ENCODE assay signal across 8 cellular contexts in the genomic region with DNA sequence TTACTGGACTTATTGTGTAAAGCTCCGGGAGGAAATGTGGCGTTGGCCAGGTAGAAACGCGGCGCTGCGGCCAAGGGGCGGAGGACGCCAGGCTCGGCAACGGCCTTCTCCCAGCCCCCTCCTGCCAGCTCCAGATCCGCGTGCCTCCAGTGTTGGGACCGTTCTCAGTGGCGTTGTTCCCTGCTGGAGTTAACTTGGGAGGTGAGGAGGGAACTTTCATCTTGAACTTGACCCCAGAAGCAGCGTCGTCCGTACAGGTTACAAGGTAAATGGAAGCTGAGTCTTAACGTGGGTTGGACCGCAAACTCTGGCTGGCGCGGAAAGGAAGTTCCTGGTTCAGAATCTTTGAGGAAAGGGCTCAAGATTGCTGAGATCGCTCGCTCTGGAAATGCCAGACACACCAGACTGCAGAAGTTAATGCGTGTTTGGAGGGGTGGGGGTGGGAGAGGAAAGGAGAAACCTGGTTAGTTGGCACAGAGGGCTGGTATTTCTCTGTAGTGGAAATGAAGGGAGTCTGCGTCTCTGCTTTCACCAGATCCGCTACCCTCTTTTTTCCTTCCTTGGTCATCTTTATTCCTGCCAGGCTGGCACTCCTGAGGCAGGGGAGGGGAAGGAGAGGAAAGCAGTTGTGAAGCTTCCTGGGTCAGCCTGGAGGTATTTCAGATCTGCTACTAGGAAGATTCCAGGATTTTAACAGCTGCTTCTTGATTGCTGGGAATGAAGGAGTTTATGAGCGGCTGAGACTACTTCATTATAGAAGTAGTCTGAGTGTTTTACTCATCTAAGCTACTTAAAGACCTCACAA. TPM values are rescaled to one million over a fixed set of nuclear protein-coding genes. Genes with fewer than 3 reads are reported as not detected.
A peak's percentile ranks its signal among the peaks of the same experiment; 100 is the strongest.
DNase-seq lines count a peak whose midpoint lies in the region; ATAC-seq and TF ChIP-seq lines count a peak whose summit lies in the region.

No MANE protein-coding gene starts in this region.

- no peak for ATAC-seq in HG03378 (IDR thresholded peaks at IDR 0.05; ENCODE audit: unreplicated experiment)

- H3K27ac ChIP-seq in epithelial cell of prostate (peak overlapping the region; percentile 84), urinary bladder (ENCODE audit: low read depth) (no peak overlapping the region)

- H3K9me3 Mint-ChIP-seq in activated CD4-positive, alpha-beta T cell treated with anti-CD3 and anti-CD28 coated beads, Interleukin-2, amount 10 ng/mL, durations not matched to agents 24 days and 14 days, result no peaks in the 10 kb centered on the region

- peak overlapping the region; percentile 85 for H3K4me3 Mint-ChIP-seq in activated CD4-positive, alpha-beta T cell treated with anti-CD3 and anti-CD28 coated beads, Interleukin-2, amount 10 ng/mL, durations not matched to agents 24 days and 14 days

- peaks cover 14% of the 10 kb centered on the region for H3K4me1 Mint-ChIP-seq in activated CD4-positive, alpha-beta T cell treated with anti-CD3 and anti-CD28 coated beads, Interleukin-2, amount 10 ng/mL, durations not matched to agents 24 days and 14 days

- peak overlapping the region; percentile 92 for H3K4me3 ChIP-seq in urinary bladder (ENCODE audit: low read depth, low read length)

- no peak for TF ChIP-seq CTCF in GM13976 (IDR thresholded peaks at IDR 0.05; ENCODE audit: borderline replicate concordance, control extremely low read depth, extremely low read depth, insufficient read depth, missing control alignments)

- in situ Hi-C loops in GM13976 (cut with MboI; ENCODE audit: low sequenced_read_pairs, unreplicated experiment), result no loop called here

- no peak for DNase-seq in activated CD4-positive, alpha-beta T cell treated with anti-CD3 and anti-CD28 coated beads, Interleukin-2, amount 10 ng/mL, durations not matched to agents 24 days and 14 days
- no peak for DNase-seq in activated CD4-positive, alpha-beta T cell treated with anti-CD3 and anti-CD28 coated beads for 4 hours
- DNase-seq in SK-N-DZ (ENCODE audit: low spot score) (peak; percentile 11), epithelial cell of prostate (ENCODE audit: low read depth, low spot score) (no peak), mucosa of gallbladder (ENCODE audit: low spot score) (peak; percentile 42), GM13976 (ENCODE audit: low spot score) (no peak)

- WGBS in urinary bladder, result 4% methylated on average over 27 of the region's 27 CpGs

- intact Hi-C loops in activated CD4-positive, alpha-beta T cell treated with anti-CD3 and anti-CD28 coated beads, Interleukin-2, amount 10 ng/mL, durations not matched to agents 24 days and 14 days (cut with micrococcal nuclease), result no loop called here

- H3K4me1 ChIP-seq in urinary bladder (ENCODE audit: insufficient read depth), result no peaks in the 10 kb centered on the region

- H3K27me3 Mint-ChIP-seq in activated CD4-positive, alpha-beta T cell treated with anti-CD3 and anti-CD28 coated beads, Interleukin-2, amount 10 ng/mL, durations not matched to agents 24 days and 14 days, result peaks cover 74% of the 10 kb centered on the region

- H3K27ac Mint-ChIP-seq in activated CD4-positive, alpha-beta T cell treated with anti-CD3 and anti-CD28 coated beads, Interleukin-2, amount 10 ng/mL, durations not matched to agents 24 days and 14 days, result no peak overlapping the region

- H3K36me3 ChIP-seq in urinary bladder (ENCODE audit: insufficient read depth), result no peaks in the 10 kb centered on the region

- H3K36me3 Mint-ChIP-seq in activated CD4-positive, alpha-beta T cell treated with anti-CD3 and anti-CD28 coated beads, Interleukin-2, amount 10 ng/mL, durations not matched to agents 24 days and 14 days (ENCODE audit: low read depth), result no peaks in the 10 kb centered on the region

RNA-seq across cellular contexts. Expression of gene TANC1, which starts 1.5 kb away (rescaled TPM):
- total RNA-seq in activated CD4-positive, alpha-beta T cell treated with anti-CD3 and anti-CD28 coated beads, Interleukin-2, amount 10 ng/mL, durations not matched to agents 24 days and 14 days, result 0.33 and 0.37 TPM in 2 replicates
- polyA plus RNA-seq in SK-N-DZ (2014; cell fraction: cytosol; rRNA removed), result 4.4 and 5.5 TPM in 2 replicates
- polyA plus RNA-seq in SK-N-DZ (2014; cell fraction: nucleus; rRNA removed), result 13.6 and 26.7 TPM in 2 replicates
- total RNA-seq in mucosa of gallbladder (40.1 TPM), urinary bladder (47.5 TPM)
- polyA plus RNA-seq in urinary bladder, result 18.4 TPM

Comparison
In these comparisons a context has a peak if more than half of its experiments do, and no peak if none do; other contexts are left out.
1. DNase-seq: peak in SK-N-DZ (single experiment) and mucosa of gallbladder (single experiment); none in activated CD4-positive, alpha-beta T cell treated with anti-CD3 and anti-CD28 coated beads, Interleukin-2, amount 10 ng/mL, durations not matched to agents 24 days and 14 days (single experiment), activated CD4-positive, alpha-beta T cell treated with anti-CD3 and anti-CD28 coated beads for 4 hours (0 of 2), epithelial cell of prostate (single experiment) and GM13976 (single experiment).
2. RNA of gene TANC1, which starts 1.5 kb away (total RNA-seq): 47.5 TPM in urinary bladder (single experiment) and 40.1 TPM in mucosa of gallbladder (single experiment); 0.33 to 0.37 TPM in activated CD4-positive, alpha-beta T cell treated with anti-CD3 and anti-CD28 coated beads, Interleukin-2, amount 10 ng/mL, durations not matched to agents 24 days and 14 days; every median in the first group is over 10 times any median in the second.